In genomic region chr2:237290249-237290648, GRCh38 we compare ENCODE assay signal across 11 cellular contexts.
A peak's percentile ranks its signal among the peaks of the same experiment; 100 is the strongest.
DNase-seq lines count a peak whose midpoint lies in the region; ATAC-seq and TF ChIP-seq lines count a peak whose summit lies in the region.
"Had no signal": no experiment of that assay in that cellular context is flagged by ENCODE, and none has a peak within 500 bp of the region (broad histone marks: within the 10 kb centered on the region; RNA-seq: fewer than 3 reads in every experiment).

No MANE protein-coding gene starts in this region.

- POLR2A ChIA-PET in HEK293 (lab: Yijun Ruan, JAX), result no interaction called here

- CTCF ChIA-PET in HEK293 (lab: Yijun Ruan, JAX), result interaction anchor here (0.5 to 1.7 kb wide), 3 partner anchors 17 to 213 kb away, joined by 4 to 6 read pairs (median 4); no protein-coding TSS in a partner anchor

- H3K4me1 ChIP-seq in HEK293 (ENCODE audit: control insufficient read depth, insufficient read depth, low read length), result peaks cover 13% of the 10 kb centered on the region
- H3K4me1 ChIP-seq in lower lobe of right lung, result peaks cover 23% of the 10 kb centered on the region
- peaks cover 0 to 28% (median 24%) of the 10 kb centered on the region in 5 donors for H3K4me1 ChIP-seq in subcutaneous abdominal adipose tissue (ENCODE audit: control insufficient read depth in 5 of 5, insufficient read depth in 5 of 5, low read length in 5 of 5)

- no peaks in the 10 kb centered on the region for H3K9me3 ChIP-seq in HEK293 (ENCODE audit: control insufficient read depth, insufficient read depth, low read depth, low read length)
- H3K9me3 ChIP-seq in lower lobe of right lung, result no peaks in the 10 kb centered on the region
- H3K9me3 ChIP-seq in subcutaneous abdominal adipose tissue (ENCODE audit: control insufficient read depth in 5 of 5, low read length in 5 of 5), result peaks cover 0 to 4% (median 3%) of the 10 kb centered on the region in 5 donors

- no peak overlapping the region for H3K4me3 ChIP-seq in HEK293 (ENCODE audit: low read depth, low read length)
- H3K4me3 ChIP-seq in lower lobe of right lung, result no peak overlapping the region
- H3K4me3 ChIP-seq in subcutaneous abdominal adipose tissue (ENCODE audit: low read depth in 1 of 5, low read length in 5 of 5), result no peak overlapping the region

- H3K27ac ChIP-seq in HEK293 (ENCODE audit: extremely low read depth, low read depth, low read length) (no peak overlapping the region), lower lobe of right lung (peak overlapping the region; percentile 56), subcutaneous abdominal adipose tissue (ENCODE audit: low read depth, low read length) (peak overlapping the region; percentile 86)

- H3K27me3 ChIP-seq in lower lobe of right lung (ENCODE audit: low read depth) (no peaks in the 10 kb centered on the region), subcutaneous abdominal adipose tissue (ENCODE audit: control insufficient read depth in 5 of 5, insufficient read depth in 4 of 5, low read length in 5 of 5) (no peaks in the 10 kb centered on the region)

- TF ChIP-seq CTCF in HEK293 (tag by site-specific recombination; IDR thresholded peaks at IDR 0.05), result no peak
- TF ChIP-seq CTCF in lower lobe of right lung (IDR thresholded peaks at IDR 0.05), result no peak

- H3K36me3 ChIP-seq in HEK293 (ENCODE audit: control insufficient read depth in 2 of 2, insufficient read depth in 1 of 2, low read length in 2 of 2) (no peaks in the 10 kb centered on the region), lower lobe of right lung (no peaks in the 10 kb centered on the region), subcutaneous abdominal adipose tissue (ENCODE audit: control insufficient read depth in 5 of 5, insufficient read depth in 5 of 5, low read length in 5 of 5) (no peaks in the 10 kb centered on the region)

- peak overlapping the region in 2 of 5 donors; percentile 29 to 60 for H3K9ac ChIP-seq in subcutaneous abdominal adipose tissue (ENCODE audit: low read length in 5 of 5)

- intact Hi-C loops in lower lobe of right lung (cut with DNase I), result no loop called here

- DNase-seq in dedifferentiated amniotic fluid mesenchymal stem cell (ENCODE audit: extremely low spot score) (peak; percentile 36), lower lobe of right lung (peak; percentile 70), D341Med (ENCODE audit: low spot score) (no peak), NCI-H2081 (lab: John Stamatoyannopoulos, UW) (no peak)
- DNase-seq: DMS153, NCI-H2029 treated with DMSO at 0.1 percent for 48 hours, nucleus accumbens had no signal

- ATAC-seq in lower lobe of right lung (peak; percentile 82 to 92), HG02610 (IDR thresholded peaks at IDR 0.05; ENCODE audit: unreplicated experiment) (no peak), HG02623 (IDR thresholded peaks at IDR 0.05; ENCODE audit: unreplicated experiment) (no peak)

TF ChIP-seq in HEK293, 187 proteins besides CTCF, POLR2A, EP300 and RAD21:
- no peak for TF ChIP-seq ZNF561 (tag by site-specific recombination; IDR thresholded peaks at IDR 0.05; ENCODE audit: borderline replicate concordance)
- no peak for TF ChIP-seq ZNF324 (tag by site-specific recombination; IDR thresholded peaks at IDR 0.05)
- no peak for TF ChIP-seq ZNF248 (tag by site-specific recombination; IDR thresholded peaks at IDR 0.05)
- TF ChIP-seq ZBTB21 (tag by site-specific recombination; IDR thresholded peaks at IDR 0.05), result no peak
- no peak for TF ChIP-seq ZNF510 (tag by site-specific recombination; IDR thresholded peaks at IDR 0.05; ENCODE audit: insufficient replicate concordance)
- no peak for TF ChIP-seq ZNF621 (tag by site-specific recombination; IDR thresholded peaks at IDR 0.05)
- no peak for TF ChIP-seq SP2 (tag by site-specific recombination; IDR thresholded peaks at IDR 0.05)
- TF ChIP-seq ZFP37 (tag by site-specific recombination; IDR thresholded peaks at IDR 0.05), result no peak
- peak; percentile 35; the same call in 1 of the 2 replicates for TF ChIP-seq FEZF1 (tag by site-specific recombination; IDR thresholded peaks at IDR 0.05)
- TF ChIP-seq PRDM1 (tag by site-specific recombination; IDR thresholded peaks at IDR 0.05), result peak; percentile 22; the same call in 1 of the 2 replicates
- no peak for TF ChIP-seq ZIC2 (tag by site-specific recombination; IDR thresholded peaks at IDR 0.05)

Comparison
In these comparisons a context has a peak if more than half of its experiments do, and no peak if none do; other contexts are left out.
1. DNase-seq: peak in dedifferentiated amniotic fluid mesenchymal stem cell (single experiment) and lower lobe of right lung (single experiment); none in D341Med (single experiment) and NCI-H2081 (0 of 2).
2. ATAC-seq: peak in lower lobe of right lung (2 of 2); none in HG02610 (single experiment) and HG02623 (single experiment).